In genomic region chr2:30421551-30422436, GRCh38 we compare ENCODE assay signal across 8 cellular contexts. TPM values are rescaled to one million over a fixed set of nuclear protein-coding genes. Genes with fewer than 3 reads are reported as not detected.
DNase-seq lines count a peak whose midpoint lies in the region; ATAC-seq and TF ChIP-seq lines count a peak whose summit lies in the region.

No MANE protein-coding gene starts in this region.

- POLR2A ChIA-PET in AG04449 (lab: Yijun Ruan, JAX): interaction anchor here (0.7 to 2.5 kb wide), 12 partner anchors 9 to 191 kb away, joined by 3 to 12 read pairs (median 6); partner anchors contain the start of genes LBH and LCLAT1

- no peaks in the 10 kb centered on the region for H3K27me3 Mint-ChIP-seq in activated naive CD8-positive, alpha-beta T cell treated with anti-CD3 and anti-CD28 coated beads for 36 hours
- H3K27me3 Mint-ChIP-seq in immature natural killer cell (ENCODE audit: low read depth in 3 of 3): peaks cover 1 to 10% (median 7%) of the 10 kb centered on the region in 3 donors
- no peaks in the 10 kb centered on the region for H3K27me3 Mint-ChIP-seq in stimulated activated naive CD8-positive, alpha-beta T cell treated with anti-CD3 and anti-CD28 coated beads, Interleukin-15, Interleukin-2, amounts not matched to agents 100 ng/mL and 50 ng/mL, for 24 hours

- peak; percentile 75 for DNase-seq in AG04449 (ENCODE audit: low read depth, low spot score)
- peak; percentile 24 for DNase-seq in NCI-H526 treated with DMSO at 0.1 percent for 48 hours (lab: John Stamatoyannopoulos, UW)
- peak; percentile 44 for DNase-seq in activated naive CD8-positive, alpha-beta T cell treated with anti-CD3 and anti-CD28 coated beads for 36 hours
- peak in 1 of 3 donors; percentile 6 for DNase-seq in immature natural killer cell
- DNase-seq in HT-29 (ENCODE audit: low spot score): no peak

- H3K4me3 ChIP-seq in AG04449 (ENCODE audit: low read depth, low read length): peak overlapping the region; percentile 40

- no peaks in the 10 kb centered on the region for H3K36me3 Mint-ChIP-seq in activated naive CD8-positive, alpha-beta T cell treated with anti-CD3 and anti-CD28 coated beads for 36 hours
- no peaks in the 10 kb centered on the region for H3K36me3 Mint-ChIP-seq in immature natural killer cell
- no peaks in the 10 kb centered on the region for H3K36me3 Mint-ChIP-seq in stimulated activated naive CD8-positive, alpha-beta T cell treated with anti-CD3 and anti-CD28 coated beads, Interleukin-15, Interleukin-2, amounts not matched to agents 100 ng/mL and 50 ng/mL, for 24 hours (ENCODE audit: low read depth)

- CTCF ChIA-PET in AG04449 (lab: Yijun Ruan, JAX): interaction anchor here (1.1 to 3.4 kb wide), 5 partner anchors 9 to 290 kb away, joined by 3 to 10 read pairs (median 5); no protein-coding TSS in a partner anchor

- H3K4me3 Mint-ChIP-seq in activated naive CD8-positive, alpha-beta T cell treated with anti-CD3 and anti-CD28 coated beads for 36 hours: peak overlapping the region; percentile 68
- H3K4me3 Mint-ChIP-seq in immature natural killer cell: peak overlapping the region; percentile 21 to 79 (median 68)
- peak overlapping the region; percentile 73 for H3K4me3 Mint-ChIP-seq in stimulated activated naive CD8-positive, alpha-beta T cell treated with anti-CD3 and anti-CD28 coated beads, Interleukin-15, Interleukin-2, amounts not matched to agents 100 ng/mL and 50 ng/mL, for 24 hours

- peak overlapping the region; percentile 97 for H3K27ac Mint-ChIP-seq in activated naive CD8-positive, alpha-beta T cell treated with anti-CD3 and anti-CD28 coated beads for 36 hours
- peak overlapping the region; percentile 89 to 98 (median 95) for H3K27ac Mint-ChIP-seq in immature natural killer cell
- H3K27ac Mint-ChIP-seq in stimulated activated naive CD8-positive, alpha-beta T cell treated with anti-CD3 and anti-CD28 coated beads, Interleukin-15, Interleukin-2, amounts not matched to agents 100 ng/mL and 50 ng/mL, for 24 hours: peak overlapping the region; percentile 90

- H3K9me3 Mint-ChIP-seq in activated naive CD8-positive, alpha-beta T cell treated with anti-CD3 and anti-CD28 coated beads for 36 hours: no peaks in the 10 kb centered on the region
- H3K9me3 Mint-ChIP-seq in immature natural killer cell: no peaks in the 10 kb centered on the region
- no peaks in the 10 kb centered on the region for H3K9me3 Mint-ChIP-seq in stimulated activated naive CD8-positive, alpha-beta T cell treated with anti-CD3 and anti-CD28 coated beads, Interleukin-15, Interleukin-2, amounts not matched to agents 100 ng/mL and 50 ng/mL, for 24 hours

- ATAC-seq in GM21515 (IDR thresholded peaks at IDR 0.05; ENCODE audit: unreplicated experiment): peak; percentile 65
- ATAC-seq in GM21381 (IDR thresholded peaks at IDR 0.05; ENCODE audit: unreplicated experiment): no peak

- no peak for TF ChIP-seq CTCF in AG04449 (IDR thresholded peaks at IDR 0.05; ENCODE audit: insufficient read depth, low read length, missing control alignments)

- H3K4me1 Mint-ChIP-seq in activated naive CD8-positive, alpha-beta T cell treated with anti-CD3 and anti-CD28 coated beads for 36 hours: peaks cover 47% of the 10 kb centered on the region
- peaks cover 39 to 40% of the 10 kb centered on the region in 2 donors for H3K4me1 Mint-ChIP-seq in immature natural killer cell
- peaks cover 52% of the 10 kb centered on the region for H3K4me1 Mint-ChIP-seq in stimulated activated naive CD8-positive, alpha-beta T cell treated with anti-CD3 and anti-CD28 coated beads, Interleukin-15, Interleukin-2, amounts not matched to agents 100 ng/mL and 50 ng/mL, for 24 hours (ENCODE audit: low read depth)

RNA-seq across cellular contexts. Expression of gene LCLAT1, which starts 25.3 kb away (rescaled TPM):
- total RNA-seq in activated naive CD8-positive, alpha-beta T cell treated with anti-CD3 and anti-CD28 coated beads for 36 hours: 10 to 100 TPM; 26.6 to 31.5 TPM
- 10 to 100 TPM in 1 of 3 donors, 1 to 10 TPM in 2; 4.7 to 13.5 (median 5.4) TPM for polyA plus RNA-seq in immature natural killer cell
- 14.6 and 15.1 TPM in 2 replicates for total RNA-seq in HT-29 (2014; rRNA removed; shearing (Covaris generic))
